11 cellular contexts compared by ENCODE assay signal in genomic region chrX:3648084-3648483, GRCh38.
"Had no signal": no experiment of that assay in that cellular context is flagged by ENCODE, and none has a peak within 500 bp of the region (broad histone marks: within the 10 kb centered on the region; RNA-seq: fewer than 3 reads in every experiment).

No MANE protein-coding gene starts in this region.

- H3K4me3 Mint-ChIP-seq: GM23338, H9, HFFc6 had no signal

- FAIRE-seq: H1, H54 had no signal

- H3K4me1 Mint-ChIP-seq: GM23338, H9 had no signal

- DNase-seq: GM23248, GOT3, H7, H9, HCEC 1CT, HFFc6 had no signal

- H3K27ac ChIP-seq: GM23248 had no signal

- H3K9me3 ChIP-seq: HAP-1 had no signal

- H2AFZ ChIP-seq: GM23248, GM23338 had no signal

- H3K4me3 ChIP-seq: GM23248, GM23338, HAP-1 had no signal

- H3K4me1 ChIP-seq: HAP-1 had no signal

- ATAC-seq: GM23338, HCT116 had no signal

- H3K9ac ChIP-seq: GM23248 had no signal

- H3K4me2 ChIP-seq: GM23338 had no signal

- H3K27ac Mint-ChIP-seq: GM23338, HFFc6 had no signal

- H3K9me3 Mint-ChIP-seq: GM23338, H9, HFFc6 had no signal
